ENCODE assay signal across 6 cellular contexts in genomic region chrX:57266871-57267270, GRCh38. TPM values are rescaled to one million over a fixed set of nuclear protein-coding genes. Genes with fewer than 3 reads are reported as not detected.
"Had no signal": no experiment of that assay in that cellular context is flagged by ENCODE, and none has a peak within 500 bp of the region (broad histone marks: within the 10 kb centered on the region; RNA-seq: fewer than 3 reads in every experiment).

No MANE protein-coding gene starts in this region.

- ATAC-seq: HepG2, K562 had no signal

- H3K27ac ChIP-seq: HL-60 had no signal

- DNase-seq: IMR-90 had no signal

- H3K4me3 ChIP-seq: K562 had no signal

- H3K27ac Mint-ChIP-seq: IgD-negative memory B cell had no signal

- H3K4me3 Mint-ChIP-seq: IgD-negative memory B cell had no signal

- H3K4me1 Mint-ChIP-seq: IgD-negative memory B cell had no signal

- H3K27me3 Mint-ChIP-seq: IgD-negative memory B cell had no signal

RNA-seq across cellular contexts. Expression of gene FAAH2, which starts 19.6 kb away (rescaled TPM):
- total RNA-seq: HT1080, IMR-90 had no signal
- polyA plus RNA-seq: IMR-90 had no signal
